In genomic region chr17:57536289-57536688, GRCh38 we compare ENCODE assay signal across 21 cellular contexts.
DNase-seq lines count a peak whose midpoint lies in the region; ATAC-seq, FAIRE-seq and TF ChIP-seq lines count a peak whose summit lies in the region.
"Had no signal": no experiment of that assay in that cellular context is flagged by ENCODE, and none has a peak within 500 bp of the region (broad histone marks: within the 10 kb centered on the region; RNA-seq: fewer than 3 reads in every experiment).

No MANE protein-coding gene starts in this region.

- DNase-seq in Caco-2: no peak
- DNase-seq in NCI-H524 (lab: John Stamatoyannopoulos, UW): peak; percentile 60 to 88
- no peak for DNase-seq in kidney
- DNase-seq in anterior cingulate cortex (lab: John Stamatoyannopoulos, UW): no peak
- no peak for DNase-seq in islet precursor cell
- DNase-seq: activated CD4-positive, alpha-beta T cell treated with anti-CD3 and anti-CD28 coated beads for 48 hours; activated naive CD4-positive, alpha-beta T cell treated with anti-CD3 and anti-CD28 coated beads, Interleukin-2, amount 10 ng/mL, durations not matched to agents 7 days and 5 days; activated T-cell treated with anti-CD3 and anti-CD28 coated beads, Interleukin-2, amount 50 U/mL, for 48 hours; aorta; HFFc6; psoas muscle; stimulated activated CD8-positive, alpha-beta memory T cell treated with anti-CD3 and anti-CD28 coated beads, Interleukin-4, amount 100 ng/mL, for 48 hours; T-helper 17 cell; transverse colon had no signal

- H3K9ac ChIP-seq in kidney (ENCODE audit: low read length in 2 of 2): no peak overlapping the region
- H3K9ac ChIP-seq: KMS-11 had no signal

- no peaks in the 10 kb centered on the region for H3K27me3 ChIP-seq in Caco-2 (replicated peaks; ENCODE audit: control insufficient read depth, insufficient read depth, low read length)
- H3K27me3 ChIP-seq: neutrophil, transverse colon had no signal

- H3K9me3 ChIP-seq in Caco-2 (no peaks in the 10 kb centered on the region), kidney (ENCODE audit: control insufficient read depth in 1 of 2, low read length in 2 of 2) (no peaks in the 10 kb centered on the region)
- H3K9me3 ChIP-seq: neutrophil, psoas muscle, transverse colon had no signal

- no peak for ATAC-seq in HG03175 (IDR thresholded peaks at IDR 0.05; ENCODE audit: unreplicated experiment)
- ATAC-seq: psoas muscle, T-helper 17 cell had no signal

- H3K36me3 ChIP-seq in Caco-2 (ENCODE audit: control insufficient read depth, insufficient read depth, low read length) (no peaks in the 10 kb centered on the region), kidney (ENCODE audit: control insufficient read depth in 1 of 2, insufficient read depth in 2 of 2, low read length in 2 of 2) (no peaks in the 10 kb centered on the region)
- H3K36me3 ChIP-seq: neutrophil, transverse colon had no signal

- peaks cover 36% of the 10 kb centered on the region for H3K4me1 Mint-ChIP-seq in Caco-2 (ENCODE audit: low read depth, unreplicated experiment)

- peaks cover 62% of the 10 kb centered on the region for H3K36me3 Mint-ChIP-seq in Caco-2 (ENCODE audit: insufficient read depth, unreplicated experiment)
- H3K36me3 Mint-ChIP-seq: activated naive CD4-positive, alpha-beta T cell treated with anti-CD3 and anti-CD28 coated beads, Interleukin-2, amount 10 ng/mL, durations not matched to agents 7 days and 5 days had no signal

- POLR2A ChIA-PET in Caco-2 (lab: Charles Lee): no interaction called here

- no peak for FAIRE-seq in kidney (lab: Jason Lieb, UNC)
- FAIRE-seq: keratinocyte had no signal

- TF ChIP-seq CTCF in Caco-2 (IDR thresholded peaks at IDR 0.05; ENCODE audit: insufficient read depth in 1 of 2, low read depth in 1 of 2, low read length in 1 of 2, severe bottlenecking in 1 of 2, unreplicated experiment in 1 of 2) (no peak), kidney (IDR thresholded peaks at IDR 0.05; ENCODE audit: borderline replicate concordance, extremely low read depth, insufficient read depth) (no peak)

- BruUV-seq in Caco-2 (replicated peaks; lab: Mats Ljungman, UMichigan): no TSS peak

- intact Hi-C loops in Caco-2 (cut with micrococcal nuclease; ENCODE audit: unreplicated experiment) (no loop called here), kidney (cut with DNase I) (no loop called here)

- no peaks in the 10 kb centered on the region for H3K9me3 Mint-ChIP-seq in Caco-2 (ENCODE audit: unreplicated experiment)
- H3K9me3 Mint-ChIP-seq: activated naive CD4-positive, alpha-beta T cell treated with anti-CD3 and anti-CD28 coated beads, Interleukin-2, amount 10 ng/mL, durations not matched to agents 7 days and 5 days; dendritic cell treated with granulocyte-macrophage colony-stimulating factor and Interleukin-4, amounts not matched to agents 40 ng/mL and 50 ng/mL, for 4 days; HFFc6 had no signal

- CTCF ChIA-PET in Caco-2 (lab: Charles Lee): no interaction called here

- H3K4me1 ChIP-seq in Caco-2: peaks cover 22% of the 10 kb centered on the region
- H3K4me1 ChIP-seq in kidney (ENCODE audit: control insufficient read depth in 1 of 2, insufficient read depth in 1 of 2, low read depth in 1 of 2, low read length in 2 of 2): peaks cover 22 to 26% of the 10 kb centered on the region in 2 donors

- peak overlapping the region; percentile 28 for H3K27ac Mint-ChIP-seq in Caco-2 (ENCODE audit: unreplicated experiment)
- H3K27ac Mint-ChIP-seq: activated naive CD4-positive, alpha-beta T cell treated with anti-CD3 and anti-CD28 coated beads, Interleukin-2, amount 10 ng/mL, durations not matched to agents 7 days and 5 days; dendritic cell treated with granulocyte-macrophage colony-stimulating factor and Interleukin-4, amounts not matched to agents 40 ng/mL and 50 ng/mL, for 4 days; HFFc6 had no signal

- no peaks in the 10 kb centered on the region for H3K27me3 Mint-ChIP-seq in Caco-2 (ENCODE audit: insufficient read depth, unreplicated experiment)
- H3K27me3 Mint-ChIP-seq: activated naive CD4-positive, alpha-beta T cell treated with anti-CD3 and anti-CD28 coated beads, Interleukin-2, amount 10 ng/mL, durations not matched to agents 7 days and 5 days; dendritic cell treated with granulocyte-macrophage colony-stimulating factor and Interleukin-4, amounts not matched to agents 40 ng/mL and 50 ng/mL, for 4 days; T-helper 17 cell had no signal

- H3K4me3 Mint-ChIP-seq in Caco-2 (ENCODE audit: unreplicated experiment): no peak overlapping the region
- H3K4me3 Mint-ChIP-seq: activated naive CD4-positive, alpha-beta T cell treated with anti-CD3 and anti-CD28 coated beads, Interleukin-2, amount 10 ng/mL, durations not matched to agents 7 days and 5 days; dendritic cell treated with granulocyte-macrophage colony-stimulating factor and Interleukin-4, amounts not matched to agents 40 ng/mL and 50 ng/mL, for 4 days; HFFc6; T-helper 17 cell had no signal

- no peak overlapping the region for H3K4me3 ChIP-seq in Caco-2 (ENCODE audit: low read depth, low read length)
- no peak overlapping the region for H3K4me3 ChIP-seq in kidney (ENCODE audit: low read length in 2 of 2)
- H3K4me3 ChIP-seq: psoas muscle, transverse colon had no signal

- peak overlapping the region; percentile 23 to 24 for H3K27ac ChIP-seq in kidney (ENCODE audit: low read depth in 2 of 2, low read length in 2 of 2)
- H3K27ac ChIP-seq in temporal lobe (ENCODE audit: low read depth, low read length): peak overlapping the region; percentile 42
- H3K27ac ChIP-seq: KMS-11, neutrophil, psoas muscle, RWPE1, transverse colon had no signal

Comparison
In these comparisons a context has a peak if more than half of its experiments do, and no peak if none do; other contexts are left out.
1. DNase-seq: peak in NCI-H524 (2 of 2); none in Caco-2 (0 of 2), kidney (single experiment), anterior cingulate cortex (0 of 58) and islet precursor cell (single experiment).